ENCODE assay signal across 1 cellular context in genomic region chr3:120498947-120499346, GRCh38.
TF ChIP-seq lines count a peak whose summit lies in the region.

No MANE protein-coding gene starts in this region.

TF ChIP-seq in SK-N-SH treated with all-trans-retinoic acid at 6 μM for 48 hours, 23 proteins besides CTCF, POLR2A, EP300 and RAD21 (continued from another document):
- TF ChIP-seq PATZ1 (CRISPR knock-in tag; IDR thresholded peaks at IDR 0.05; ENCODE audit: borderline replicate concordance) (no peak), ZC3H10 (CRISPR knock-in tag; IDR thresholded peaks at IDR 0.05) (no peak)
